In the genomic region with DNA sequence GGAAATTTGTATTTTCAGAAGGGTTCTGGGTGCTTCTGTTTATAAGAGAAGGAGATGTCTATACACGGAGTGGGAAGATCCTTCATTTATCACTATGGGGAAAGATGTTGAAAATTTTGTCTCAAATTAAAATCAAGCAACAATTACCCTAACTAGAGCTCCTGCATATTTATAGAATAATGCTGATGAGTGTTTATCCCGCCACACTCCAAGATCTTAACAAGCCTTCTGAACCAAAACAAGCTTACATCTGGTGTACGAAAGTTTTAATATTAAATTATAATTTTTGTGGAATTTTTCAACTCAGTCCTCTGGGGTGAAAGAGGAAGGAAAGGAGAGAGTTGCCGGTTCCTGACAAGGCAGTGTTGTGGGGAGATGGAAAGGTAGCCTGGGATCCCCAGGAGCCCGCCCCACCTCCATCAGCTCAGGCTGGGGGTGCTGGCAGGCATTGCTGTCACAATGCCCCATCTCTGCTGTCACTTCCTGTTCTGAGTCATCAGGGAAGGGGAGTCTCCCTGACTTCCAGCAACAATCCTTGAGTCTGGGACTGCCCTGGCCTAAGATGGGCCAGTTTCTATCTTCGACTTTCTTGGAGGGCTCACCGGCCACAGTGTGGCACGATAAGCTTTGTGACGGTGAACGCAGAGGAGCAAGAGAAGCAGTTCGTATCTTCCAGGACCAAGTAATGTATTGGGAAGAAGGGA, we compare ENCODE assay signal across 10 cellular contexts.
A peak's percentile ranks its signal among the peaks of the same experiment; 100 is the strongest.
DNase-seq lines count a peak whose midpoint lies in the region; ATAC-seq, FAIRE-seq and TF ChIP-seq lines count a peak whose summit lies in the region.
"Had no signal": no experiment of that assay in that cellular context is flagged by ENCODE, and none has a peak within 500 bp of the region (broad histone marks: within the 10 kb centered on the region; RNA-seq: fewer than 3 reads in every experiment).

No MANE protein-coding gene starts in this region.

- H3K9ac ChIP-seq in keratinocyte (ENCODE audit: control insufficient read depth, extremely low read depth, insufficient read depth, low read length): no peak overlapping the region

- no peak for TF ChIP-seq CTCF in MCF 10A (IDR thresholded peaks at IDR 0.05; ENCODE audit: unreplicated experiment)
- no peak for TF ChIP-seq CTCF in breast epithelium (IDR thresholded peaks at IDR 0.05)
- TF ChIP-seq CTCF in astrocyte of the spinal cord (IDR thresholded peaks at IDR 0.05; ENCODE audit: low read depth, low read length): no peak
- no peak for TF ChIP-seq CTCF in keratinocyte (optimal IDR thresholded peaks at IDR 0.05 in 1 of 3, IDR thresholded peaks at IDR 0.05 in 1 of 3, conservative IDR thresholded peaks at IDR 0.05 in 1 of 3; ENCODE audit: extremely low read depth in 1 of 3, insufficient read depth in 2 of 3, low read length in 3 of 3)
- TF ChIP-seq CTCF in upper lobe of right lung (IDR thresholded peaks at IDR 0.05): no peak
- no peak for TF ChIP-seq CTCF in GM20000 (IDR thresholded peaks at IDR 0.05; ENCODE audit: extremely low read depth, missing control alignments)

- no peaks in the 10 kb centered on the region for H3K9me1 ChIP-seq in keratinocyte (ENCODE audit: control insufficient read depth, extremely low read depth, insufficient read depth, low read length)

- no peak overlapping the region for H3K4me3 ChIP-seq in breast epithelium
- H3K4me3 ChIP-seq in astrocyte of the spinal cord (ENCODE audit: low read depth, low read length): no peak overlapping the region
- H3K4me3 ChIP-seq in keratinocyte (ENCODE audit: control insufficient read depth in 2 of 3, extremely low read depth in 1 of 3, insufficient read depth in 2 of 3, low read depth in 1 of 3, low read length in 3 of 3): no peak overlapping the region
- no peak overlapping the region for H3K4me3 ChIP-seq in upper lobe of right lung

- H2AFZ ChIP-seq in keratinocyte (ENCODE audit: control insufficient read depth, low read length): no peak overlapping the region

- H3K9me3 Mint-ChIP-seq in MCF 10A (ENCODE audit: unreplicated experiment): no peaks in the 10 kb centered on the region

- no peaks in the 10 kb centered on the region for H4K20me1 ChIP-seq in keratinocyte (ENCODE audit: control insufficient read depth, extremely low read depth, insufficient read depth, low read length)

- ATAC-seq in upper lobe of right lung: peak; percentile 78

- peak overlapping the region; percentile 57 for H3K27ac Mint-ChIP-seq in MCF 10A (ENCODE audit: low read depth, unreplicated experiment)

- POLR2A ChIA-PET in MCF 10A (lab: Yijun Ruan, JAX): interaction anchor here (0.6 to 1.8 kb wide), 5 partner anchors 9 to 179 kb away, joined by 3 to 5 read pairs (median 4); no protein-coding TSS in a partner anchor

- FAIRE-seq in keratinocyte (lab: Jason Lieb, UNC): no peak
- FAIRE-seq: D721Med had no signal

- H3K4me2 ChIP-seq in keratinocyte (ENCODE audit: control insufficient read depth, extremely low read depth, insufficient read depth, low read depth, low read length): no peak overlapping the region

- peaks cover 4% of the 10 kb centered on the region for H3K4me1 Mint-ChIP-seq in MCF 10A (ENCODE audit: insufficient read depth, unreplicated experiment)

- in situ Hi-C loops in astrocyte of the spinal cord (cut with HindIII; ENCODE audit: low sequenced_read_pairs): no loop called here

- dilution Hi-C loops in keratinocyte (cut with MboI; ENCODE audit: extremely low pct_ligation_motif_present, low sequenced_read_pairs): no loop called here

- no peak overlapping the region for H3K4me3 Mint-ChIP-seq in MCF 10A (ENCODE audit: unreplicated experiment)

- CTCF ChIA-PET in MCF 10A (lab: Yijun Ruan, JAX): interaction anchor here (1.4 to 4.3 kb wide), 5 partner anchors 9 to 129 kb away, joined by 4 to 34 read pairs (median 8); no protein-coding TSS in a partner anchor

- H3K27me3 Mint-ChIP-seq in MCF 10A (ENCODE audit: insufficient read depth, unreplicated experiment): no peaks in the 10 kb centered on the region

- TF ChIP-seq POLR2A in breast epithelium (IDR thresholded peaks at IDR 0.05): no peak

- intact Hi-C loops in MCF 10A (cut with micrococcal nuclease) (no loop called here), breast epithelium (cut with DNase I; ENCODE audit: low total_unique reads) (no loop called here), upper lobe of right lung (cut with DNase I) (no loop called here)

- H3K27me3 ChIP-seq in breast epithelium (no peaks in the 10 kb centered on the region), keratinocyte (ENCODE audit: control insufficient read depth, extremely low read depth, insufficient read depth, low read length) (no peaks in the 10 kb centered on the region), upper lobe of right lung (no peaks in the 10 kb centered on the region)

- no TSS peak for BruUV-seq in MCF 10A (replicated peaks; lab: Mats Ljungman, UMichigan)

- DNase-seq in MCF 10A (ENCODE audit: unreplicated experiment) (peak; percentile 54), breast epithelium (ENCODE audit: low spot score in 2 of 2) (no peak), astrocyte of the spinal cord (ENCODE audit: low read depth, low spot score) (peak; percentile 19), keratinocyte (ENCODE audit: low read depth, low spot score) (no peak), upper lobe of right lung (no peak), inferior parietal cortex (ENCODE audit: extremely low spot score) (no peak), GM20000 (ENCODE audit: low spot score) (no peak), NCI-H748 treated with DMSO at 0.1 percent for 48 hours (lab: John Stamatoyannopoulos, UW) (no peak)
- DNase-seq: stimulated activated CD4-positive, alpha-beta T cell treated with anti-CD3 and anti-CD28 coated beads, Interleukin-4, amount 100 ng/mL, for 4 hours had no signal

- H3K9me3 ChIP-seq in breast epithelium: no peaks in the 10 kb centered on the region
- H3K9me3 ChIP-seq in keratinocyte (ENCODE audit: control insufficient read depth, low read depth, low read length): no peaks in the 10 kb centered on the region
- H3K9me3 ChIP-seq in upper lobe of right lung: no peaks in the 10 kb centered on the region

- no peaks in the 10 kb centered on the region for H3K4me1 ChIP-seq in breast epithelium
- H3K4me1 ChIP-seq in keratinocyte (ENCODE audit: control insufficient read depth, extremely low read depth, insufficient read depth, low read length): peaks cover 5% of the 10 kb centered on the region
- peaks cover 10% of the 10 kb centered on the region for H3K4me1 ChIP-seq in upper lobe of right lung

- no peaks in the 10 kb centered on the region for H3K79me2 ChIP-seq in keratinocyte (ENCODE audit: control insufficient read depth, insufficient read depth, low read length)

- H3K36me3 ChIP-seq in breast epithelium (peaks cover 16% of the 10 kb centered on the region), keratinocyte (ENCODE audit: control insufficient read depth in 2 of 2, extremely low read depth in 1 of 2, insufficient read depth in 2 of 2, low read length in 2 of 2) (peaks cover 43 to 45% of the 10 kb centered on the region in 2 experiments), upper lobe of right lung (peaks cover 100% of the 10 kb centered on the region)

- H3K36me3 Mint-ChIP-seq in MCF 10A (ENCODE audit: insufficient read depth, unreplicated experiment): peaks cover 98% of the 10 kb centered on the region

- peak overlapping the region in 1 of 2 donors; percentile 58 for H3K27ac ChIP-seq in breast epithelium
- H3K27ac ChIP-seq in keratinocyte (ENCODE audit: control insufficient read depth, insufficient read depth, low read length): peak overlapping the region; percentile 10
- no peak overlapping the region for H3K27ac ChIP-seq in upper lobe of right lung

Comparison
In these comparisons a context has a peak if more than half of its experiments do, and no peak if none do; other contexts are left out.
1. DNase-seq: peak in MCF 10A (single experiment) and astrocyte of the spinal cord (single experiment); none in breast epithelium (0 of 2), keratinocyte (single experiment), upper lobe of right lung (single experiment), inferior parietal cortex (single experiment), GM20000 (single experiment) and NCI-H748 treated with DMSO at 0.1 percent for 48 hours (single experiment).